ENCODE assay signal across 8 cellular contexts in the genomic region with DNA sequence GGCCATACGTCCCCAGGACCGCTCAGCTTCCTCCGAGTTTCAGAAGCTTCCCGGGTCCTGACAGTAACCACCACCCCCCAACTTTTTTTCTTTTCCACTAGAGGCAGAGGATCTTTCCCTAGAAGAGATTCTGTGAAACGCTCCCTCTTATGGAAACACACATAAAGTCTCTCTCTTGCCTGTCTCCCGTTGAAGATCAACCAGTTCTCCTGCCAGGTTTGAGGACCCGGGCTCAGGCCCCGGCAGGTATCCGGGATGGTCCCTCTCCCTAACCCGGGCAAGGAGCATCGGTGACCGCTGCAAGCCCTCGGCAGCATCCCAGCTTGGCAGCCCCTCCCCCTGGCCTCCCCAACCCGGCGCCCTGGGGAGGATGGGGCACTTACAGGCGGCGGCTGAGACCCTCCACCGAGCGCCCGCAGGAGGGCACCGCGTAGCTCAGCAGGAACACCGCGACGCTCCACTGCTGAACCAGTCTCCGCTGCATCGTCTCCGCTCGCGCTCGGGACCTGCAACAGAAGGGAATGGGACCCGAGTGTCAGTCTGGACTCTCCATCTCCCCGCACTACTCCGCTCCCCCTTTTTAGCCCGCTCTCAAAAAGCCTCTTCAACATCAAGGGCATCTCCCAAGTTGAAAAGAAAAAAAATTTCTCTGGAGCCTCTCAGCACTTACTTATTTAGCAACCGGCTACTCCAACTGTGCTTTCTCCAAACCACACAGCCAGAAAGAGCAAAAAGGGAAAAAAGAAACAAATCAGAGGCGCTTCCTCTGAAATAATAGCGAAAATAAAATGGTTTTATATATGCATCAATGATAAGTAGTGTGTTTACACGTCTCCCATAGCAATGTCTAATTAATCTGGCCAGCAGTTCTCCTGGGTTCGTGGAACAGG. TPM values are rescaled to one million over a fixed set of nuclear protein-coding genes. Genes with fewer than 3 reads are reported as not detected.
DNase-seq lines count a peak whose midpoint lies in the region; FAIRE-seq and TF ChIP-seq lines count a peak whose summit lies in the region.

No MANE protein-coding gene starts in this region.

- POLR2A ChIA-PET in endothelial cell of umbilical vein (lab: Charles Lee): no interaction called here

- intact Hi-C loops in endothelial cell of umbilical vein (cut with micrococcal nuclease): loop anchor here (1.0 to 5.0 kb wide), 4 partner anchors 203 to 803 kb away; a partner anchor contains a TSS

- no peaks in the 10 kb centered on the region for H3K27me3 ChIP-seq in endothelial cell of umbilical vein (ENCODE audit: control insufficient read depth in 2 of 2, insufficient read depth in 2 of 2, low read length in 2 of 2)
- peaks cover 38% of the 10 kb centered on the region for H3K27me3 ChIP-seq in muscle layer of duodenum (ENCODE audit: low read depth, low read length)

- H3K4me2 ChIP-seq in endothelial cell of umbilical vein (ENCODE audit: insufficient read depth, low read length): peak overlapping the region; percentile 94

- H3K4me1 ChIP-seq in endothelial cell of umbilical vein (ENCODE audit: control insufficient read depth, extremely low read depth, insufficient read depth, low read length) (peaks cover 51% of the 10 kb centered on the region), muscle layer of duodenum (ENCODE audit: control insufficient read depth in 1 of 2, insufficient read depth in 2 of 2, low read length in 2 of 2) (peaks cover 2 to 23% of the 10 kb centered on the region in 2 donors)

- no peak for TF ChIP-seq POLR2A in endothelial cell of umbilical vein (IDR thresholded peaks at IDR 0.05; ENCODE audit: low read depth, low read length)

- BruUV-seq in endothelial cell of umbilical vein (replicated peaks; lab: Mats Ljungman, UMichigan): TSS peak; percentile 20

- H3K9ac ChIP-seq in endothelial cell of umbilical vein (replicated peaks; ENCODE audit: extremely low read depth, insufficient read depth, low read length): peak overlapping the region; percentile 52

- no peaks in the 10 kb centered on the region for H3K9me3 ChIP-seq in endothelial cell of umbilical vein (replicated peaks; ENCODE audit: control insufficient read depth, insufficient read depth, low read length)
- no peaks in the 10 kb centered on the region for H3K9me3 ChIP-seq in muscle layer of duodenum (ENCODE audit: control insufficient read depth in 1 of 2, low read length in 2 of 2)

- DNase-seq in activated T-cell treated with anti-CD3 and anti-CD28 coated beads, Interleukin-2, amount 50 U/mL, for 24 hours: peak; percentile 35
- no peak for DNase-seq in activated T-cell treated with anti-CD3 and anti-CD28 coated beads, Interleukin-2, amount 50 U/mL, for 1 hour
- DNase-seq in SK-N-DZ (ENCODE audit: low spot score) (peak; percentile 22), endothelial cell of umbilical vein (ENCODE audit: low read depth, low spot score) (peak; percentile 43), GDM1 (lab: John Stamatoyannopoulos, UW) (no peak)
- DNase-seq in stimulated activated CD4-positive, alpha-beta T cell treated with anti-CD3 and anti-CD28 coated beads, Interleukin-4, amount 100 ng/mL, for 24 hours: no peak
- DNase-seq in effector CD4-positive, alpha-beta T cell: no peak

- no peaks in the 10 kb centered on the region for H4K20me1 ChIP-seq in endothelial cell of umbilical vein (replicated peaks; ENCODE audit: control insufficient read depth, extremely low read depth, insufficient read depth, low read length)

- peak overlapping the region; percentile 2 for H3K27ac ChIP-seq in endothelial cell of umbilical vein (ENCODE audit: insufficient read depth, low read depth, low read length)
- peak overlapping the region; percentile 13 for H3K27ac ChIP-seq in muscle layer of duodenum (ENCODE audit: low read length)

- H3K9me3 Mint-ChIP-seq in activated T-cell treated with anti-CD3 and anti-CD28 coated beads, Interleukin-2, amount 50 U/mL, for 24 hours: no peaks in the 10 kb centered on the region

- no peaks in the 10 kb centered on the region for H3K9me1 ChIP-seq in endothelial cell of umbilical vein (replicated peaks; ENCODE audit: control insufficient read depth, extremely low read depth, insufficient read depth, low read length)

- peaks cover 29% of the 10 kb centered on the region for H3K4me1 Mint-ChIP-seq in activated T-cell treated with anti-CD3 and anti-CD28 coated beads, Interleukin-2, amount 50 U/mL, for 24 hours (ENCODE audit: low read depth)

- H3K4me3 ChIP-seq in endothelial cell of umbilical vein (replicated peaks in 1 of 3; ENCODE audit: insufficient read depth in 1 of 3, low read depth in 1 of 3, low read length in 3 of 3) (peak overlapping the region; percentile 49 to 88 (median 70)), muscle layer of duodenum (ENCODE audit: low read depth in 1 of 2, low read length in 2 of 2) (peak overlapping the region; percentile 67 to 77)

- no peak overlapping the region for H3K27ac Mint-ChIP-seq in activated T-cell treated with anti-CD3 and anti-CD28 coated beads, Interleukin-2, amount 50 U/mL, for 24 hours

- no peaks in the 10 kb centered on the region for H3K36me3 Mint-ChIP-seq in activated T-cell treated with anti-CD3 and anti-CD28 coated beads, Interleukin-2, amount 50 U/mL, for 24 hours (ENCODE audit: low read depth)

- dilution Hi-C loops in endothelial cell of umbilical vein (cut with MboI; ENCODE audit: extremely low pct_ligation_motif_present, low sequenced_read_pairs): no loop called here

- TF ChIP-seq CTCF in endothelial cell of umbilical vein (IDR thresholded peaks at IDR 0.05; ENCODE audit: extremely low read depth in 1 of 2, insufficient read depth in 1 of 2, low read depth in 1 of 2, low read length in 2 of 2): peak in 1 of 2 donors; percentile 5

- H3K4me3 Mint-ChIP-seq in activated T-cell treated with anti-CD3 and anti-CD28 coated beads, Interleukin-2, amount 50 U/mL, for 24 hours: peak overlapping the region; percentile 78

- H3K36me3 ChIP-seq in endothelial cell of umbilical vein (ENCODE audit: control insufficient read depth in 2 of 2, extremely low read depth in 1 of 2, insufficient read depth in 2 of 2, low read length in 2 of 2) (no peaks in the 10 kb centered on the region), muscle layer of duodenum (ENCODE audit: control insufficient read depth in 1 of 2, insufficient read depth in 2 of 2, low read length in 2 of 2) (no peaks in the 10 kb centered on the region)

- peaks cover 91% of the 10 kb centered on the region for H3K27me3 Mint-ChIP-seq in activated T-cell treated with anti-CD3 and anti-CD28 coated beads, Interleukin-2, amount 50 U/mL, for 24 hours

- no peaks in the 10 kb centered on the region for H3K79me2 ChIP-seq in endothelial cell of umbilical vein (ENCODE audit: control insufficient read depth, insufficient read depth, low read length)

- CTCF ChIA-PET in endothelial cell of umbilical vein (lab: Charles Lee): interaction anchor here (0.6 to 2.8 kb wide), 11 partner anchors 12 to 1030 kb away, joined by 3 to 20 read pairs (median 4); no protein-coding TSS in a partner anchor

- H2AFZ ChIP-seq in endothelial cell of umbilical vein (ENCODE audit: low read depth, low read length): peak overlapping the region; percentile 93

- FAIRE-seq in endothelial cell of umbilical vein (lab: Jason Lieb, UNC): no peak

TF ChIP-seq in endothelial cell of umbilical vein, 7 proteins besides CTCF, POLR2A, EP300 and RAD21:
- no peak for TF ChIP-seq MYC (IDR thresholded peaks at IDR 0.05; ENCODE audit: low read depth, low read length)
- no peak for TF ChIP-seq POLR2AphosphoS5 (IDR thresholded peaks at IDR 0.05; ENCODE audit: insufficient read depth, low read depth, low read length)
- no peak for TF ChIP-seq FOS (IDR thresholded peaks at IDR 0.05; ENCODE audit: borderline replicate concordance, insufficient read depth, low read length)
- TF ChIP-seq, protein P1, sequence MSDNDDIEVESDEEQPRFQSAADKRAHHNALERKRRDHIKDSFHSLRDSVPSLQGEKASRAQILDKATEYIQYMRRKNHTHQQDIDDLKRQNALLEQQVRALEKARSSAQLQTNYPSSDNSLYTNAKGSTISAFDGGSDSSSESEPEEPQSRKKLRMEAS (IDR thresholded peaks at IDR 0.05; ENCODE audit: insufficient read depth, insufficient read length): no peak
- no peak for TF ChIP-seq JUN (IDR thresholded peaks at IDR 0.05; ENCODE audit: borderline replicate concordance, insufficient read depth, insufficient read length, low read depth)
- no peak for TF ChIP-seq GATA2 (IDR thresholded peaks at IDR 0.05; ENCODE audit: insufficient read depth, insufficient read length, low read depth, low read length)
- no peak for TF ChIP-seq EZH2 (IDR thresholded peaks at IDR 0.05; ENCODE audit: borderline replicate concordance, low read depth, low read length, severe bottlenecking)

RNA-seq across cellular contexts. Expression of a gene that starts 3.3 kb away (rescaled TPM):
- not detected in 2 replicates for polyA plus RNA-seq in SK-N-DZ (2014; cell fraction: cytosol; rRNA removed)
- polyA plus RNA-seq in SK-N-DZ (2014; cell fraction: nucleus; rRNA removed): not detected in 2 replicates
- 0.60 and 1.1 TPM in 2 replicates for total RNA-seq in endothelial cell of umbilical vein
- 0.65 and 0.99 TPM in 2 replicates for polyA plus RNA-seq in endothelial cell of umbilical vein
- 1.1 and 1.8 TPM in 2 replicates for polyA plus RNA-seq in endothelial cell of umbilical vein (2011; cell fraction: cytosol; rRNA removed)
- polyA plus RNA-seq in endothelial cell of umbilical vein (2011; cell fraction: nucleus; rRNA removed): 1.1 and 1.3 TPM in 2 replicates
- 0.76 and 4.1 TPM in 2 replicates for polyA plus RNA-seq in endothelial cell of umbilical vein (2012)
- polyA minus RNA-seq in endothelial cell of umbilical vein: 0.08 and 0.53 TPM in 2 replicates
- not detected for polyA minus RNA-seq in endothelial cell of umbilical vein (2011; cell fraction: cytosol; rRNA and poly(A)+ RNA removed)
- polyA minus RNA-seq in endothelial cell of umbilical vein (2011; cell fraction: nucleus; rRNA and poly(A)+ RNA removed): 2.3 and 2.6 TPM in 2 replicates

Comparison
In these comparisons a context has a peak if more than half of its experiments do, and no peak if none do; other contexts are left out.
1. DNase-seq: peak in activated T-cell treated with anti-CD3 and anti-CD28 coated beads, Interleukin-2, amount 50 U/mL, for 24 hours (single experiment), SK-N-DZ (single experiment) and endothelial cell of umbilical vein (single experiment); none in activated T-cell treated with anti-CD3 and anti-CD28 coated beads, Interleukin-2, amount 50 U/mL, for 1 hour (single experiment), stimulated activated CD4-positive, alpha-beta T cell treated with anti-CD3 and anti-CD28 coated beads, Interleukin-4, amount 100 ng/mL, for 24 hours (single experiment), effector CD4-positive, alpha-beta T cell (single experiment) and GDM1 (single experiment).